ENCODE assay signal across 3 cellular contexts in genomic region chr3:82839871-82840270, GRCh38.
"Had no signal": no experiment of that assay in that cellular context is flagged by ENCODE, and none has a peak within 500 bp of the region (broad histone marks: within the 10 kb centered on the region; RNA-seq: fewer than 3 reads in every experiment).

No MANE protein-coding gene starts in this region.

- DNase-seq: GDM1, GF-D8 had no signal

- ATAC-seq: GM12878 had no signal

- H3K4me3 ChIP-seq: GM12878 had no signal
